ENCODE assay signal across 8 cellular contexts in the genomic region with DNA sequence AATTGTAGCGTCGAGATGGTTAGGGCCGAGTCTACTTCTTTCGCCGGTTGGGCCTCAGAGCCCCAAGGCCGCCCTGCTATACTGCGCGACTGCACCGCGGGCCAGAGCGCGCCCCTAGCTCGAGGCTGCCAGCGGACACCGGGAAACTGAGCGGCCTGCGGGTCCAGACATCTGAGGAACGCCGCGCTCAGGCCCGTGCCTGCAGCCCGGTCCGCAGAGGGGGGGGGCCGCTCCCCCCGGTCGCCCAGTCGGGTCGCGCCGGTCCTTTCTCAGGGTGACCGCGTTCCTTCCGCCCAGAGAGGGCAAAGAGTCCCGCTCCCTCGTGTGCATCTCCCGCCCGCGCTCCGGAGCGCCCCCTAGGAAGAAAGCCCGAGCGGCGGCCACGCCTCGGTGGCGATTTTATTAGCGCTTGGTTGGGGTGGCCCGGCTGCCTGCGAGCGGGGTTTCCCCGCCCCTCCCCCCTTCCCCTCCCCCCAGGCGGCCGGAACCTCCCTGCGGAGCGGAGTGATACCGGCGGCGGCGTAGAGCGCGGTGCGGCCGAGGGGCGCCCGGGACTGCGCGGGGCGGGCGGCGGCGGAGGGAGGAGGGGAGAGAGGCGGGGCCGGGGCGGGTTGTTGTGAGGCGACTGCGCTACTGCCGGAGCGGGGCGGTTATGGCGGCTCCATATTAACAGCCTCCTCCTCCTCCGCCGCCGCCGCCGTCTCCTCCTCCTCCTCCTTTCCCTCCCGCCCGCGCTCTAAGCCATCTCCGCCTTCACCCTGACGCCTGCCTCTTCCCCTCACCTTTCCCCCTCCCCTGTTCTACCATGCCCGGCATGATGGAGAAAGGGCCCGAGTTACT. TPM values are rescaled to one million over a fixed set of nuclear protein-coding genes. Genes with fewer than 3 reads are reported as not detected.
A peak's percentile ranks its signal among the peaks of the same experiment; 100 is the strongest.
DNase-seq lines count a peak whose midpoint lies in the region; ATAC-seq and TF ChIP-seq lines count a peak whose summit lies in the region.

A gene (plus strand): TSS at position 611 of the 840 bp plus-strand sequence. CDS start 195 bp downstream, at position 806.

- no peaks in the 10 kb centered on the region for H3K27me3 ChIP-seq in cardiac muscle cell

- ATAC-seq in HG02759 (IDR thresholded peaks at IDR 0.05; ENCODE audit: unreplicated experiment): peak; percentile 68
- ATAC-seq in activated naive CD8-positive, alpha-beta T cell treated with anti-CD3 and anti-CD28 coated beads, Interleukin-2, amount 50 U/mL, for 24 hours: peak; percentile 83

- H3K27ac ChIP-seq in cardiac muscle cell: peak within 1 kb of the TSS; percentile 97

- H3K9me3 ChIP-seq in cardiac muscle cell (ENCODE audit: low read depth): no peaks in the 10 kb centered on the region

- no peaks in the 10 kb centered on the region for H3K9me3 Mint-ChIP-seq in activated naive CD8-positive, alpha-beta T cell treated with anti-CD3 and anti-CD28 coated beads, Interleukin-2, amount 50 U/mL, for 24 hours
- H3K9me3 Mint-ChIP-seq in type B pancreatic cell: no peaks in the 10 kb centered on the region

- H3K27me3 Mint-ChIP-seq in activated naive CD8-positive, alpha-beta T cell treated with anti-CD3 and anti-CD28 coated beads, Interleukin-2, amount 50 U/mL, for 24 hours: no peaks in the 10 kb centered on the region
- no peaks in the 10 kb centered on the region for H3K27me3 Mint-ChIP-seq in type B pancreatic cell

- H3K36me3 Mint-ChIP-seq in activated naive CD8-positive, alpha-beta T cell treated with anti-CD3 and anti-CD28 coated beads, Interleukin-2, amount 50 U/mL, for 24 hours (ENCODE audit: low read depth): peaks cover 11% of the 10 kb centered on the region
- H3K36me3 Mint-ChIP-seq in type B pancreatic cell: peaks cover 6% of the 10 kb centered on the region

- TF ChIP-seq CTCF in GM12875 (IDR thresholded peaks at IDR 0.05; ENCODE audit: borderline replicate concordance, insufficient read depth, low read depth, low read length) (peak; percentile 78), cardiac muscle cell (IDR thresholded peaks at IDR 0.05; ENCODE audit: low read depth, low read length) (peak; percentile 59), type B pancreatic cell (conservative IDR thresholded peaks at IDR 0.05) (peak; percentile 79)

- intact Hi-C loops in posterior cingulate gyrus (cut with DNase I): loop anchor here (2.0 to 10.0 kb wide), 2 partner anchors 124 kb away; a partner anchor contains a TSS

- peak within 1 kb of the TSS; percentile 91 for H3K4me3 Mint-ChIP-seq in activated naive CD8-positive, alpha-beta T cell treated with anti-CD3 and anti-CD28 coated beads, Interleukin-2, amount 50 U/mL, for 24 hours
- peak within 1 kb of the TSS; percentile 92 for H3K4me3 Mint-ChIP-seq in type B pancreatic cell

- no peaks in the 10 kb centered on the region for H3K36me3 ChIP-seq in cardiac muscle cell

- H3K4me1 ChIP-seq in cardiac muscle cell (ENCODE audit: low read depth): peaks cover 20% of the 10 kb centered on the region

- H3K4me3 ChIP-seq in GM12875 (ENCODE audit: low read depth, low read length): peak within 1 kb of the TSS; percentile 86
- peak within 1 kb of the TSS; percentile 94 for H3K4me3 ChIP-seq in cardiac muscle cell

- peak within 1 kb of the TSS; percentile 95 for H3K27ac Mint-ChIP-seq in activated naive CD8-positive, alpha-beta T cell treated with anti-CD3 and anti-CD28 coated beads, Interleukin-2, amount 50 U/mL, for 24 hours
- peak within 1 kb of the TSS; percentile 96 for H3K27ac Mint-ChIP-seq in type B pancreatic cell

- DNase-seq in NCI-H128 (lab: John Stamatoyannopoulos, UW; ENCODE audit: unreplicated experiment): peak; percentile 88
- DNase-seq in SW480 (ENCODE audit: low spot score): peak; percentile 92
- peak; percentile 95 for DNase-seq in activated naive CD8-positive, alpha-beta T cell treated with anti-CD3 and anti-CD28 coated beads, Interleukin-2, amount 50 U/mL, for 24 hours
- peak; percentile 96 to 97 for DNase-seq in cardiac muscle cell (ENCODE audit: low read depth in 1 of 2, low spot score in 1 of 2)
- peak; percentile 85 to 99 (median 90) for DNase-seq in posterior cingulate gyrus
- peak; percentile 95 for DNase-seq in type B pancreatic cell (ENCODE audit: extremely low spot score, unreplicated experiment)

- H3K4me1 Mint-ChIP-seq in activated naive CD8-positive, alpha-beta T cell treated with anti-CD3 and anti-CD28 coated beads, Interleukin-2, amount 50 U/mL, for 24 hours: peaks cover 24% of the 10 kb centered on the region
- H3K4me1 Mint-ChIP-seq in type B pancreatic cell (ENCODE audit: unreplicated experiment): peaks cover 21% of the 10 kb centered on the region

RNA-seq across cellular contexts. Expression of the gene that starts here (rescaled TPM):
- total RNA-seq in cardiac muscle cell (28.7 and 35.2 TPM in 2 replicates), type B pancreatic cell (ENCODE audit: low replicate concordance) (47.9 and 52.8 TPM in 2 replicates)
- 36.6 and 42.8 TPM in 2 replicates for polyA plus RNA-seq in cardiac muscle cell

Comparison
In these comparisons a context has a peak if more than half of its experiments do, and no peak if none do; other contexts are left out.
1. Peak in every context shown above with its lines: DNase-seq, ATAC-seq, H3K4me3 ChIP-seq and H3K27ac ChIP-seq.